In the genomic region with DNA sequence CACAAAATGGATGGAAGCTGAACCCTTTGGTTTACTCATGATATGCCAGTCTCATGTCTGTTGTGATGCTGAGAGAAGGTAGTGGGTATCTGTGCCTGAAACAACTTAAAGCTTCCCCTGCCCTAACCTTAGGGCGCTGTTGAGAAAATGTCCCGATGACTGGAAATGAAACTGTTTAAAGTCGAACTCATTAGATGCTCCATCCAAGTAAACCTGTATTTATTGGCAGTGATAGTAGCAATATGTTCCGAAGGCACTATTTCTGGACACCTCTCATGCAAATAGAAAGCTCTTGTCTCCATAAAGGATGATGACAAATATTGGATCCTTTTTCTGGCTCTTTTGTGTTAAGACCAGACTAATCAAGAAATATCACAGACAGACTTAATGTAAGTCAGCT, we compare ENCODE assay signal across 30 cellular contexts.
"Had no signal": no experiment of that assay in that cellular context is flagged by ENCODE, and none has a peak within 500 bp of the region (broad histone marks: within the 10 kb centered on the region; RNA-seq: fewer than 3 reads in every experiment).

No MANE protein-coding gene starts in this region.

- H3K27me3 ChIP-seq: adrenal gland, gastrocnemius medialis, heart left ventricle had no signal

- H3K36me3 ChIP-seq: adrenal gland, esophagus muscularis mucosa, gastrocnemius medialis, heart left ventricle had no signal

- DNase-seq: activated CD4-positive, alpha-beta memory T cell treated with anti-CD3 and anti-CD28 coated beads for 36 hours; activated CD4-positive, alpha-beta T cell treated with anti-CD3 and anti-CD28 coated beads for 36 hours; activated CD4-positive, alpha-beta T cell treated with anti-CD3 and anti-CD28 coated beads, Interleukin-2, amount 10 ng/mL, durations not matched to agents 24 days and 14 days; activated CD4-positive, CD25-positive, alpha-beta regulatory T cell; activated CD4-positive, CD25-positive, alpha-beta regulatory T cell treated with anti-CD3 and anti-CD28 coated beads, Interleukin-2, amount 50 U/mL, for 72 hours; activated CD8-positive, alpha-beta memory T cell treated with anti-CD3 and anti-CD28 coated beads, Interleukin-2, amount 10 ng/mL, durations not matched to agents 7 days and 5 days; activated CD8-positive, alpha-beta memory T cell treated with anti-CD3 and anti-CD28 coated beads, Interleukin-2, amount 50 U/mL, for 4 hours; activated CD8-positive, alpha-beta T cell treated with anti-CD3 and anti-CD28 coated beads, Interleukin-2, amount 10 ng/mL, durations not matched to agents 7 days and 5 days; activated effector memory CD4-positive, alpha-beta T cell treated with anti-CD3 and anti-CD28 coated beads, Interleukin-2, amount 50 U/mL, for 16 hours; activated naive CD4-positive, alpha-beta T cell treated with anti-CD3 and anti-CD28 coated beads for 36 hours; activated naive CD8-positive, alpha-beta T cell treated with anti-CD3 and anti-CD28 coated beads for 36 hours; activated naive CD8-positive, alpha-beta T cell treated with anti-CD3 and anti-CD28 coated beads, Interleukin-2, amount 50 U/mL, for 24 hours; activated T-cell treated with anti-CD3 and anti-CD28 coated beads, Interleukin-2, amount 50 U/mL, for 48 hours; amygdala; aorta; body of pancreas; cerebellar nuclear complex; effector CD4-positive, alpha-beta T cell; effector memory CD8-positive, alpha-beta T cell; erythroblast; foreskin keratinocyte; gastrocnemius medialis; glutamatergic neuron; heart left ventricle; T-helper 1 cell; T-helper 17 cell; T1000 had no signal

- ATAC-seq: activated CD4-positive, alpha-beta T cell treated with anti-CD3 and anti-CD28 coated beads for 36 hours; activated CD8-positive, alpha-beta memory T cell treated with anti-CD3 and anti-CD28 coated beads, Interleukin-2, amount 10 ng/mL, durations not matched to agents 7 days and 5 days; activated CD8-positive, alpha-beta T cell treated with anti-CD3 and anti-CD28 coated beads, Interleukin-2, amount 10 ng/mL, durations not matched to agents 7 days and 5 days; activated naive CD8-positive, alpha-beta T cell treated with anti-CD3 and anti-CD28 coated beads, Interleukin-2, amount 50 U/mL, for 24 hours; body of pancreas; effector memory CD8-positive, alpha-beta T cell; foreskin keratinocyte; gastrocnemius medialis; heart left ventricle; T-helper 17 cell had no signal

- H3K9me3 ChIP-seq: adrenal gland, body of pancreas, gastrocnemius medialis had no signal

- H3K27ac ChIP-seq: body of pancreas, coronary artery, esophagus muscularis mucosa, foreskin keratinocyte, gastrocnemius medialis, heart left ventricle had no signal

- H3K4me3 ChIP-seq: adrenal gland, body of pancreas, coronary artery, esophagus muscularis mucosa, gastrocnemius medialis, heart left ventricle had no signal
